ENCODE assay signal across 10 cellular contexts in the genomic region with DNA sequence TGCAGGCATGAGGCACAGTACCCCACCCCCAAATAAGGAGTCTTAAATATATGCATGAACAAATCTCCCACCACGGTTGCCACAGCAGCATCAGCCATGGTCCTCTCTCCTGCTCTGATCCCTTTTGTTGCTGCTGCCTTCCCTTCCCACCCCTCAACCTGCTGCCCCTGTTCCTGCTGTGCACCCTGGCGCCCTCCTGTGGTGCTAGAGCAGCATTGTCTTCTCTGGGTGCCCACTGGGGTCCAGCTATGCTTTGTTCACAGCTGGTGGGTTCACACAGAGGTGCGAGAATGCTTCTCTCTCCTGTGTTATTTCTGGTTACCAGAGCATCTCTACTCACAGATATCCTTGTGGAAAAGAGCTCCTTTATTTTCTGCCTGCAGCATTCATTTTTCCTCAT.
DNase-seq lines count a peak whose midpoint lies in the region; ATAC-seq lines count a peak whose summit lies in the region.
"Had no signal": no experiment of that assay in that cellular context is flagged by ENCODE, and none has a peak within 500 bp of the region (broad histone marks: within the 10 kb centered on the region; RNA-seq: fewer than 3 reads in every experiment).

No MANE protein-coding gene starts in this region.

- intact Hi-C loops in left colon (cut with DNase I, micrococcal nuclease): no loop called here

- no peaks in the 10 kb centered on the region for H3K27me3 ChIP-seq in HAP-1 (ENCODE audit: low read depth)

- no peak overlapping the region for H3K4me3 ChIP-seq in HAP-1
- H3K4me3 ChIP-seq: skin epidermis had no signal

- ATAC-seq in left colon: peak; percentile 18
- ATAC-seq: esophagus mucosa had no signal

- H3K9me3 ChIP-seq in HAP-1: no peaks in the 10 kb centered on the region

- in situ Hi-C loops in HAP-1 (cut with MboI; ENCODE audit: low sequenced_read_pairs): no loop called here

- H3K36me3 ChIP-seq in HAP-1 (replicated peaks): no peaks in the 10 kb centered on the region

- H3K4me1 ChIP-seq in HAP-1: no peaks in the 10 kb centered on the region

- DNase-seq in DMS 273 (lab: John Stamatoyannopoulos, UW; ENCODE audit: unreplicated experiment): peak; percentile 53
- no peak for DNase-seq in DMS 273 treated with DMSO at 0.1 percent for 48 hours (lab: John Stamatoyannopoulos, UW)
- DNase-seq in HAP-1 (ENCODE audit: low spot score in 2 of 2): peak; percentile 36 to 75
- DNase-seq in SKM-1 treated with dmso at 0.1 percent for 144 hours (lab: John Stamatoyannopoulos, UW; ENCODE audit: unreplicated experiment): peak; percentile 35
- no peak for DNase-seq in left colon
- DNase-seq in AG08396 (ENCODE audit: low spot score): no peak
- no peak for DNase-seq in foreskin melanocyte
- DNase-seq in midbrain (lab: John Stamatoyannopoulos, UW): no peak

Comparison
In these comparisons a context has a peak if more than half of its experiments do, and no peak if none do; other contexts are left out.
1. DNase-seq: peak in DMS 273 (single experiment), HAP-1 (2 of 2) and SKM-1 treated with dmso at 0.1 percent for 144 hours (single experiment); none in DMS 273 treated with DMSO at 0.1 percent for 48 hours (single experiment), left colon (0 of 2), AG08396 (single experiment), foreskin melanocyte (single experiment) and midbrain (single experiment).